Comparison of ENCODE assay signal across 11 cellular contexts in genomic region chr7:70596575-70596891, GRCh38.
A peak's percentile ranks its signal among the peaks of the same experiment; 100 is the strongest.
DNase-seq lines count a peak whose midpoint lies in the region; ATAC-seq, FAIRE-seq and TF ChIP-seq lines count a peak whose summit lies in the region.
"Had no signal": no experiment of that assay in that cellular context is flagged by ENCODE, and none has a peak within 500 bp of the region (broad histone marks: within the 10 kb centered on the region; RNA-seq: fewer than 3 reads in every experiment).

No MANE protein-coding gene starts in this region.

- TF ChIP-seq POLR2A in heart left ventricle (IDR thresholded peaks at IDR 0.05) (no peak), uterus (IDR thresholded peaks at IDR 0.05) (no peak)

- peaks cover 0 to 7% (median 0%) of the 10 kb centered on the region in 9 donors for H3K27me3 ChIP-seq in heart left ventricle
- H3K27me3 ChIP-seq in bronchial epithelial cell (ENCODE audit: control insufficient read depth, insufficient read depth, low read length), result no peaks in the 10 kb centered on the region
- H3K27me3 ChIP-seq in uterus, result no peaks in the 10 kb centered on the region

- no peak for FAIRE-seq in bronchial epithelial cell (lab: Jason Lieb, UNC)

- H3K9me3 ChIP-seq in heart left ventricle, result peaks cover 0 to 11% (median 0%) of the 10 kb centered on the region in 12 donors
- peaks cover 9% of the 10 kb centered on the region for H3K9me3 ChIP-seq in mesodermal cell (ENCODE audit: control insufficient read depth, low read length)
- H3K9me3 ChIP-seq in uterus, result no peaks in the 10 kb centered on the region

- H3K4me3 ChIP-seq in heart left ventricle, result peak overlapping the region in 7 of 12 donors; percentile 7 to 49 (median 41)
- peak overlapping the region; percentile 60 for H3K4me3 ChIP-seq in bronchial epithelial cell (ENCODE audit: low read depth, low read length)
- peak overlapping the region; percentile 35 for H3K4me3 ChIP-seq in mesodermal cell (ENCODE audit: extremely low read depth, insufficient read depth, low read length, poor library complexity, severe bottlenecking)
- H3K4me3 ChIP-seq in urinary bladder (ENCODE audit: low read depth, low read length), result peak overlapping the region; percentile 40
- H3K4me3 ChIP-seq in uterus, result no peak overlapping the region

- H3K27ac ChIP-seq in heart left ventricle, result no peak overlapping the region
- no peak overlapping the region for H3K27ac ChIP-seq in mesodermal cell (ENCODE audit: low read depth, low read length, severe bottlenecking)
- H3K27ac ChIP-seq in urinary bladder (ENCODE audit: low read depth), result no peak overlapping the region
- no peak overlapping the region for H3K27ac ChIP-seq in uterus

- WGBS in heart left ventricle, 4 donors, result 83 to 88% (median 85%) methylated on average over 12 of the region's 12 CpGs
- WGBS in mesodermal cell (ENCODE audit: insufficient coverage in 2 of 2), 2 experiments, result 0 to 3% methylated on average over 4 to 7 of the region's 12 CpGs
- 76% methylated on average over 12 of the region's 12 CpGs for WGBS in urinary bladder

- DNase-seq in heart left ventricle (no peak), Right ventricle myocardium inferior (ENCODE audit: missing footprints) (no peak), bronchial epithelial cell (ENCODE audit: low read depth) (no peak), uterus (no peak)
- no peak for DNase-seq in activated CD4-positive, alpha-beta T cell treated with anti-CD3 and anti-CD28 coated beads, Interleukin-2, amount 50 U/mL, for 4 hours
- DNase-seq: activated CD4-positive, alpha-beta T cell treated with anti-CD3 and anti-CD28 coated beads, Interleukin-2, amount 50 U/mL, for 48 hours; cerebellar nuclear complex; stimulated activated CD4-positive, alpha-beta T cell treated with anti-CD3 and anti-CD28 coated beads, Interleukin-4, amount 100 ng/mL, for 4 hours had no signal

- TF ChIP-seq CTCF in heart left ventricle (IDR thresholded peaks at IDR 0.05) (no peak), bronchial epithelial cell (IDR thresholded peaks at IDR 0.05; ENCODE audit: insufficient read depth, low read length, severe bottlenecking) (no peak), uterus (IDR thresholded peaks at IDR 0.05) (no peak)

- no peak for ATAC-seq in heart left ventricle
- no peak for ATAC-seq in Right ventricle myocardium inferior
- ATAC-seq in HG03342 (IDR thresholded peaks at IDR 0.05; ENCODE audit: unreplicated experiment), result no peak

- no peaks in the 10 kb centered on the region for H3K36me3 ChIP-seq in heart left ventricle
- no peaks in the 10 kb centered on the region for H3K36me3 ChIP-seq in bronchial epithelial cell (ENCODE audit: control insufficient read depth, insufficient read depth, low read length)
- H3K36me3 ChIP-seq in mesodermal cell (ENCODE audit: control insufficient read depth, insufficient read depth, low read length), result no peaks in the 10 kb centered on the region
- no peaks in the 10 kb centered on the region for H3K36me3 ChIP-seq in urinary bladder (ENCODE audit: insufficient read depth)
- no peaks in the 10 kb centered on the region for H3K36me3 ChIP-seq in uterus

- peaks cover 0 to 9% (median 0%) of the 10 kb centered on the region in 12 donors for H3K4me1 ChIP-seq in heart left ventricle
- H3K4me1 ChIP-seq in mesodermal cell (ENCODE audit: control insufficient read depth, insufficient read depth, low read length, poor library complexity, severe bottlenecking), result peaks cover 14% of the 10 kb centered on the region
- no peaks in the 10 kb centered on the region for H3K4me1 ChIP-seq in urinary bladder (ENCODE audit: insufficient read depth)
- no peaks in the 10 kb centered on the region for H3K4me1 ChIP-seq in uterus

- intact Hi-C loops in heart left ventricle (cut with DNase I) (loop anchor here in 1 of 10 donors (10.0 kb wide), 1 partner anchor 1392 kb away; no protein-coding TSS in a partner anchor), Right ventricle myocardium inferior (cut with DNase I) (no loop called here), uterus (cut with DNase I; ENCODE audit: low total_unique reads) (no loop called here)

Comparison
In these comparisons a context has a peak if more than half of its experiments do, and no peak if none do; other contexts are left out.
1. H3K4me3 ChIP-seq: peak in heart left ventricle (7 of 12), bronchial epithelial cell (single experiment), mesodermal cell (single experiment) and urinary bladder (single experiment); none in uterus (0 of 2).